20 cellular contexts compared by ENCODE assay signal in the genomic region with DNA sequence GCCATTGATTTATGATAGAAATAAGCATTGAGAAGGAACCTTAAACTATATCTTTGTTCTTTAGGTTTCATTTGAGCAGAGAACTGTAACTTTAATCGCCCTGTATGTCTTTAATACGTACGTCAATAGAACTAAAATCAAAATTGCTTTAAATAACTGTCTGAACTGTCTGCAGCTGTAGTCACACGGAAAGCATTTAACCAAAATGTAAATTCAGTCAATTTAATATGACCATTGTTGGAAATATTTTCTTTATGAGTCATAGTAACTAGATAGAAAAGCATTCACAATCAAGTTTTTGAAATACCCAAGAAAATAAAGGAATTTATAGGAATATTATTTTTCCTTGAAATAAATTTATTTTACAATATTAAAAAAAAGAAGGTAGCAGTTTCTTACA.
DNase-seq lines count a peak whose midpoint lies in the region; ATAC-seq, FAIRE-seq and TF ChIP-seq lines count a peak whose summit lies in the region.
"Had no signal": no experiment of that assay in that cellular context is flagged by ENCODE, and none has a peak within 500 bp of the region (broad histone marks: within the 10 kb centered on the region; RNA-seq: fewer than 3 reads in every experiment).

No MANE protein-coding gene starts in this region.

- peaks cover 11% of the 10 kb centered on the region for H3K4me1 ChIP-seq in endothelial cell of umbilical vein (ENCODE audit: control insufficient read depth, extremely low read depth, insufficient read depth, low read length)
- H3K4me1 ChIP-seq: left ventricle myocardium inferior had no signal

- peaks cover 15% of the 10 kb centered on the region for H3K36me3 Mint-ChIP-seq in osteocyte (ENCODE audit: unreplicated experiment)
- H3K36me3 Mint-ChIP-seq: activated naive CD8-positive, alpha-beta T cell treated with anti-CD3 and anti-CD28 coated beads, Interleukin-2, amount 10 ng/mL, durations not matched to agents 7 days and 5 days had no signal

- no peak for ATAC-seq in GM21619 (IDR thresholded peaks at IDR 0.05; ENCODE audit: unreplicated experiment)
- ATAC-seq in GM18867 (IDR thresholded peaks at IDR 0.05; ENCODE audit: unreplicated experiment): no peak

- H3K4me2 ChIP-seq in endothelial cell of umbilical vein (ENCODE audit: insufficient read depth, low read length): peak overlapping the region; percentile 25

- no peaks in the 10 kb centered on the region for H4K20me1 ChIP-seq in endothelial cell of umbilical vein (replicated peaks; ENCODE audit: control insufficient read depth, extremely low read depth, insufficient read depth, low read length)

- peak overlapping the region; percentile 16 for H3K4me3 Mint-ChIP-seq in osteocyte (ENCODE audit: unreplicated experiment)
- H3K4me3 Mint-ChIP-seq: activated naive CD8-positive, alpha-beta T cell treated with anti-CD3 and anti-CD28 coated beads, Interleukin-2, amount 10 ng/mL, durations not matched to agents 7 days and 5 days; B cell had no signal

- peaks cover 13% of the 10 kb centered on the region for H3K9me3 Mint-ChIP-seq in osteocyte (ENCODE audit: unreplicated experiment)

- H3K36me3 ChIP-seq in endothelial cell of umbilical vein (ENCODE audit: control insufficient read depth in 2 of 2, extremely low read depth in 1 of 2, insufficient read depth in 2 of 2, low read length in 2 of 2): no peaks in the 10 kb centered on the region
- H3K36me3 ChIP-seq: left ventricle myocardium inferior had no signal

- TF ChIP-seq CTCF in endothelial cell of umbilical vein (IDR thresholded peaks at IDR 0.05; ENCODE audit: extremely low read depth in 1 of 2, insufficient read depth in 1 of 2, low read depth in 1 of 2, low read length in 2 of 2) (no peak), osteocyte (IDR thresholded peaks at IDR 0.05) (no peak)

- intact Hi-C loops in endothelial cell of umbilical vein (cut with micrococcal nuclease): loop anchor here (2.0 kb wide), 1 partner anchor 14 kb away; no protein-coding TSS in a partner anchor

- no peaks in the 10 kb centered on the region for H3K9me3 ChIP-seq in endothelial cell of umbilical vein (replicated peaks; ENCODE audit: control insufficient read depth, insufficient read depth, low read length)

- dilution Hi-C loops in endothelial cell of umbilical vein (cut with MboI; ENCODE audit: extremely low pct_ligation_motif_present, low sequenced_read_pairs): no loop called here

- no TSS peak for BruUV-seq in endothelial cell of umbilical vein (replicated peaks; lab: Mats Ljungman, UMichigan)

- no peak overlapping the region for H3K4me3 ChIP-seq in endothelial cell of umbilical vein (replicated peaks in 1 of 3; ENCODE audit: insufficient read depth in 1 of 3, low read depth in 1 of 3, low read length in 3 of 3)
- H3K4me3 ChIP-seq: left ventricle myocardium inferior had no signal

- peak overlapping the region; percentile 84 for H3K27ac Mint-ChIP-seq in osteocyte (ENCODE audit: unreplicated experiment)
- H3K27ac Mint-ChIP-seq: activated naive CD8-positive, alpha-beta T cell treated with anti-CD3 and anti-CD28 coated beads, Interleukin-2, amount 10 ng/mL, durations not matched to agents 7 days and 5 days; B cell had no signal

- H2AFZ ChIP-seq in endothelial cell of umbilical vein (ENCODE audit: low read depth, low read length): no peak overlapping the region

- peaks cover 53% of the 10 kb centered on the region for H3K4me1 Mint-ChIP-seq in osteocyte (ENCODE audit: unreplicated experiment)
- H3K4me1 Mint-ChIP-seq: activated naive CD8-positive, alpha-beta T cell treated with anti-CD3 and anti-CD28 coated beads, Interleukin-2, amount 10 ng/mL, durations not matched to agents 7 days and 5 days; B cell had no signal

- CTCF ChIA-PET in endothelial cell of umbilical vein (lab: Charles Lee): no interaction called here

- no peaks in the 10 kb centered on the region for H3K9me1 ChIP-seq in endothelial cell of umbilical vein (replicated peaks; ENCODE audit: control insufficient read depth, extremely low read depth, insufficient read depth, low read length)

- DNase-seq in EH (ENCODE audit: low read depth) (peak; percentile 71), RPMI7951 (ENCODE audit: low read depth) (peak; percentile 8), endothelial cell of umbilical vein (ENCODE audit: low read depth, low spot score) (peak; percentile 39), osteocyte (ENCODE audit: extremely low spot score, unreplicated experiment) (no peak), erythroblast (lab: John Stamatoyannopoulos, UW) (no peak), SKM-1 treated with dmso at 0.1 percent for 144 hours (lab: John Stamatoyannopoulos, UW; ENCODE audit: unreplicated experiment) (no peak)
- DNase-seq: activated CD4-positive, CD25-positive, alpha-beta regulatory T cell; activated CD8-positive, alpha-beta memory T cell treated with anti-CD3 and anti-CD28 coated beads for 24 hours; activated naive CD8-positive, alpha-beta T cell treated with anti-CD3 and anti-CD28 coated beads, Interleukin-2, amount 10 ng/mL, durations not matched to agents 7 days and 5 days; left ventricle myocardium inferior; NCI-H1105 treated with DMSO at 0.1 percent for 48 hours; NCI-H69; OCI-M1; stimulated activated CD4-positive, alpha-beta T cell treated with anti-CD3 and anti-CD28 coated beads, Interleukin-2, amount 100 ng/mL, for 48 hours had no signal

- no peaks in the 10 kb centered on the region for H3K27me3 ChIP-seq in endothelial cell of umbilical vein (ENCODE audit: control insufficient read depth in 2 of 2, insufficient read depth in 2 of 2, low read length in 2 of 2)

- TF ChIP-seq POLR2A in endothelial cell of umbilical vein (IDR thresholded peaks at IDR 0.05; ENCODE audit: low read depth, low read length) (no peak), erythroblast (IDR thresholded peaks at IDR 0.05; ENCODE audit: low read length) (no peak)

- FAIRE-seq in endothelial cell of umbilical vein (lab: Jason Lieb, UNC): no peak
- FAIRE-seq: G401.6, GM12891, urothelium cell line had no signal

- H3K9ac ChIP-seq in endothelial cell of umbilical vein (replicated peaks; ENCODE audit: extremely low read depth, insufficient read depth, low read length): no peak overlapping the region

- H3K27me3 Mint-ChIP-seq in osteocyte (ENCODE audit: unreplicated experiment): no peaks in the 10 kb centered on the region
- H3K27me3 Mint-ChIP-seq: activated naive CD8-positive, alpha-beta T cell treated with anti-CD3 and anti-CD28 coated beads, Interleukin-2, amount 10 ng/mL, durations not matched to agents 7 days and 5 days; B cell had no signal

- POLR2A ChIA-PET in endothelial cell of umbilical vein (lab: Charles Lee): no interaction called here

- H3K27ac ChIP-seq in endothelial cell of umbilical vein (ENCODE audit: insufficient read depth, low read depth, low read length): no peak overlapping the region
- H3K27ac ChIP-seq: left ventricle myocardium inferior had no signal

- no peaks in the 10 kb centered on the region for H3K79me2 ChIP-seq in endothelial cell of umbilical vein (ENCODE audit: control insufficient read depth, insufficient read depth, low read length)

TF ChIP-seq in endothelial cell of umbilical vein, 7 proteins besides CTCF, POLR2A, EP300 and RAD21:
- TF ChIP-seq FOS (IDR thresholded peaks at IDR 0.05; ENCODE audit: borderline replicate concordance, insufficient read depth, low read length): peak; percentile 67
- no peak for TF ChIP-seq MAX (IDR thresholded peaks at IDR 0.05; ENCODE audit: insufficient read depth, insufficient read length)

Comparison
In these comparisons a context has a peak if more than half of its experiments do, and no peak if none do; other contexts are left out.
1. DNase-seq: peak in EH (single experiment), RPMI7951 (single experiment) and endothelial cell of umbilical vein (single experiment); none in osteocyte (single experiment), erythroblast (0 of 2) and SKM-1 treated with dmso at 0.1 percent for 144 hours (single experiment).